ENCODE assay signal across 1 cellular context in the genomic region with DNA sequence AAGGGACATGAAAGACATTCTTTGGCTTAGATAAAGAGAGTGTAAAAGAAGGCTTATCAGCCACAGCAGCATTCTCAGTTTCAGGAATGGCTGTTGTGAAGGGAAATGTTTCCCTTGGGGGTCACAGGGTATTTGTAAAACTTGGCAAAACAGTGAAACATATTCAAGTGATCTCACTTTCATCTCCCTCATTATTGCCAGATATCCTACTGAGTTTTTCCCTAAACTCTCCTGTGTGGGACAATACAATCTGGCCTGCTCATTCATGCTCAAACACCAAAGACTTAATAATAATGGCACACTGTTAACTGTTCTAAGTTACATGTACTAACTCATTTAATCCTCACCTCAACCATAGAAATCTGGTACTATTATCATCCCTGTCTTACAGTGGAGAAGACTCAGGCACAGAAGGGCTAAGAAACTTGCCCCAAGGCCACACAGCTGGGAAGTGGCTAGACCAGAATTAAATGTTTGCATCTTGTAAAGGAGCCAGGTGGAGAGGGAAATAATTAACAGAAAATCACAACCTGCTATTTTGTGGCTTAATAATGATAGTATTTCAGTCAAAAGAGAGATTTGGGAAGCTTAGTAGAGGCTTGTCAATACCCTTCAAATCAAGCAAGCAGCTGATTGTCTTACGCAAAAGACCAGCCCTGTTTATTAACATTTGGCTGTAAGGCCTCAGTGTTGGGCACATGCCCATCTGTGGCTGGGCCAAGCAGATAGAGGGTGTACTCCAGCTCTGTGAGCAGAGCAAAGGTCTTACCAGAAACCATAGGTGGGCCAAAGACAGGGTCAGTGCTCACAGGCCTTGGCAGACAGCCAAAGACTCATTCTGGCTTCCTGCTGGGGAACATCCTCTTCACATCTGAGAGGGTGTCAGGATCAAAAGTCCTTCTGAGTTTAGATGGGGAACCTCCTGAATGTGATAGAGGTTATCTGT.
TF ChIP-seq lines count a peak whose summit lies in the region.

No MANE protein-coding gene starts in this region.

TF ChIP-seq in GM12878, 131 proteins besides CTCF, POLR2A, EP300 and RAD21:
- TF ChIP-seq IRF4 (IDR thresholded peaks at IDR 0.05; ENCODE audit: low read depth, low read length) (no peak), IRF3 (IDR thresholded peaks at IDR 0.05) (no peak), ZNF384 (IDR thresholded peaks at IDR 0.05; ENCODE audit: borderline replicate concordance, low read depth, low read length) (no peak), MAX (IDR thresholded peaks at IDR 0.05; ENCODE audit: low read depth, low read length) (no peak), PBX3 (IDR thresholded peaks at IDR 0.05; ENCODE audit: insufficient replicate concordance, low read depth, low read length) (no peak), ZNF207 (IDR thresholded peaks at IDR 0.05; ENCODE audit: borderline replicate concordance) (no peak), WRNIP1 (IDR thresholded peaks at IDR 0.05; ENCODE audit: borderline replicate concordance, low read depth, low read length) (no peak), SMAD1 (IDR thresholded peaks at IDR 0.05; ENCODE audit: low read depth, partially characterized antibody) (no peak), NR2F1 (conservative IDR thresholded peaks at IDR 0.05) (no peak), ZBTB40 (IDR thresholded peaks at IDR 0.05; ENCODE audit: borderline replicate concordance) (no peak), MYC (IDR thresholded peaks at IDR 0.05; ENCODE audit: insufficient read depth, insufficient read length, insufficient replicate concordance, low read length, severe bottlenecking) (no peak), FOXK2 (IDR thresholded peaks at IDR 0.05) (no peak), EZH2 (IDR thresholded peaks at IDR 0.05; ENCODE audit: borderline replicate concordance, control insufficient read depth, low read depth, low read length) (no peak), SIN3A (IDR thresholded peaks at IDR 0.05; ENCODE audit: low read depth, low read length) (no peak), TAF1 (IDR thresholded peaks at IDR 0.05; ENCODE audit: borderline replicate concordance, low read depth, low read length) (no peak)
- TF ChIP-seq, protein P1, sequence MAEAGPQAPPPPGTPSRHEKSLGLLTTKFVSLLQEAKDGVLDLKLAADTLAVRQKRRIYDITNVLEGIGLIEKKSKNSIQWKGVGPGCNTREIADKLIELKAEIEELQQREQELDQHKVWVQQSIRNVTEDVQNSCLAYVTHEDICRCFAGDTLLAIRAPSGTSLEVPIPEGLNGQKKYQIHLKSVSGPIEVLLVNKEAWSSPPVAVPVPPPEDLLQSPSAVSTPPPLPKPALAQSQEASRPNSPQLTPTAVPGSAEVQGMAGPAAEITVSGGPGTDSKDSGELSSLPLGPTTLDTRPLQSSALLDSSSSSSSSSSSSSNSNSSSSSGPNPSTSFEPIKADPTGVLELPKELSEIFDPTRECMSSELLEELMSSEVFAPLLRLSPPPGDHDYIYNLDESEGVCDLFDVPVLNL (IDR thresholded peaks at IDR 0.05; ENCODE audit: low read depth, low read length), result no peak
- TF ChIP-seq, protein P2, sequence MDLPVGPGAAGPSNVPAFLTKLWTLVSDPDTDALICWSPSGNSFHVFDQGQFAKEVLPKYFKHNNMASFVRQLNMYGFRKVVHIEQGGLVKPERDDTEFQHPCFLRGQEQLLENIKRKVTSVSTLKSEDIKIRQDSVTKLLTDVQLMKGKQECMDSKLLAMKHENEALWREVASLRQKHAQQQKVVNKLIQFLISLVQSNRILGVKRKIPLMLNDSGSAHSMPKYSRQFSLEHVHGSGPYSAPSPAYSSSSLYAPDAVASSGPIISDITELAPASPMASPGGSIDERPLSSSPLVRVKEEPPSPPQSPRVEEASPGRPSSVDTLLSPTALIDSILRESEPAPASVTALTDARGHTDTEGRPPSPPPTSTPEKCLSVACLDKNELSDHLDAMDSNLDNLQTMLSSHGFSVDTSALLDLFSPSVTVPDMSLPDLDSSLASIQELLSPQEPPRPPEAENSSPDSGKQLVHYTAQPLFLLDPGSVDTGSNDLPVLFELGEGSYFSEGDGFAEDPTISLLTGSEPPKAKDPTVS (IDR thresholded peaks at IDR 0.05; ENCODE audit: low read depth, low read length), result no peak
- TF ChIP-seq, protein P3, sequence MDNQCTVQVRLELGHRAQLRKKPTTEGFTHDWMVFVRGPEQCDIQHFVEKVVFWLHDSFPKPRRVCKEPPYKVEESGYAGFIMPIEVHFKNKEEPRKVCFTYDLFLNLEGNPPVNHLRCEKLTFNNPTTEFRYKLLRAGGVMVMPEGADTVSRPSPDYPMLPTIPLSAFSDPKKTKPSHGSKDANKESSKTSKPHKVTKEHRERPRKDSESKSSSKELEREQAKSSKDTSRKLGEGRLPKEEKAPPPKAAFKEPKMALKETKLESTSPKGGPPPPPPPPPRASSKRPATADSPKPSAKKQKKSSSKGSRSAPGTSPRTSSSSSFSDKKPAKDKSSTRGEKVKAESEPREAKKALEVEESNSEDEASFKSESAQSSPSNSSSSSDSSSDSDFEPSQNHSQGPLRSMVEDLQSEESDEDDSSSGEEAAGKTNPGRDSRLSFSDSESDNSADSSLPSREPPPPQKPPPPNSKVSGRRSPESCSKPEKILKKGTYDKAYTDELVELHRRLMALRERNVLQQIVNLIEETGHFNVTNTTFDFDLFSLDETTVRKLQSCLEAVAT (IDR thresholded peaks at IDR 0.05), result no peak
